ENCODE assay signal across 2 cellular contexts in the genomic region with DNA sequence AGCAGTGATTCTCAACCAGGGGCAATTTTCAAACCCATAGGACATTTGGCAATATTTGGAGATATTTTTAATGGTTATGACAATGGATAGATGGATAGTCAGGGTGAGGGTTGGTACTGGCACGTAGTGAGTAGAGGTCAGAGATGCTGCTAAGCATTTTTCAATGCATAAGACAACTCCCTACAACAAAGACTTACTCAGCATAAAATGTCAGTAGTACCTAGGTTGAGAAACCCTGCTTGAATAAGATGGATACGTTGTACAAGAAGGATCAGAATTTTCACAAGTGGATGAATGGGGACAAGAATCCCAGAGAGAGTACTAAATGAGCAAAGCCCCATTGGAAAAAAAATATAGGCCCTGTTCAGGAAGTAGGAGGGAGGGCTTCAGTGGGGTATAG.
TF ChIP-seq lines count a peak whose summit lies in the region.

No MANE protein-coding gene starts in this region.

TF ChIP-seq in HepG2, 621 proteins besides CTCF, POLR2A, EP300 and RAD21:
- no peak for TF ChIP-seq MLLT10 (CRISPR knock-in tag; IDR thresholded peaks at IDR 0.05)
- TF ChIP-seq ZMYM3 (CRISPR knock-in tag; IDR thresholded peaks at IDR 0.05) = no peak
- peak; percentile 59 to 82 for TF ChIP-seq MAFK (conservative IDR thresholded peaks at IDR 0.05 in 1 of 2, IDR thresholded peaks at IDR 0.05 in 1 of 2; ENCODE audit: low read length in 2 of 2)
- TF ChIP-seq ATF1 (CRISPR knock-in tag; IDR thresholded peaks at IDR 0.05) = no peak
- peak; percentile 59 for TF ChIP-seq MAFF (IDR thresholded peaks at IDR 0.05; ENCODE audit: low read depth, low read length)
- no peak for TF ChIP-seq CCDC6 (CRISPR knock-in tag; IDR thresholded peaks at IDR 0.05)
- TF ChIP-seq ZNF382 (CRISPR knock-in tag; IDR thresholded peaks at IDR 0.05; ENCODE audit: borderline replicate concordance) = no peak
- no peak for TF ChIP-seq MEF2D (CRISPR knock-in tag; IDR thresholded peaks at IDR 0.05)
- no peak for TF ChIP-seq SIN3A (IDR thresholded peaks at IDR 0.05; ENCODE audit: borderline replicate concordance, low read depth, low read length)
- no peak for TF ChIP-seq MED8 (CRISPR knock-in tag; IDR thresholded peaks at IDR 0.05; ENCODE audit: insufficient replicate concordance)
- TF ChIP-seq, protein P1, sequence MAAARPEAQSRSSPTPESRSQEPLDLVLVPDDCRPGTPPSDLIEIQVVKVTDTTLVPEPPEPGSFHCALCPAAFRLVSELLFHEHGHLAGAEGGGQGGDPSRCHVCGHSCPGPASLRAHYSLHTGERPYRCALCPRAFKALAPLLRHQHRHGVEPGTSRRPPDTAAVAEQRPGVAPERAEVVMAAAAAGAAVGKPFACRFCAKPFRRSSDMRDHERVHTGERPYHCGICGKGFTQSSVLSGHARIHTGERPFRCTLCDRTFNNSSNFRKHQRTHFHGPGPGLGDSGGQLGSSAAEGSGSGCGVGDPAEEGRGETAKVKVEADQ (CRISPR knock-in tag; IDR thresholded peaks at IDR 0.05; ENCODE audit: borderline replicate concordance) = no peak
- TF ChIP-seq, protein P2, sequence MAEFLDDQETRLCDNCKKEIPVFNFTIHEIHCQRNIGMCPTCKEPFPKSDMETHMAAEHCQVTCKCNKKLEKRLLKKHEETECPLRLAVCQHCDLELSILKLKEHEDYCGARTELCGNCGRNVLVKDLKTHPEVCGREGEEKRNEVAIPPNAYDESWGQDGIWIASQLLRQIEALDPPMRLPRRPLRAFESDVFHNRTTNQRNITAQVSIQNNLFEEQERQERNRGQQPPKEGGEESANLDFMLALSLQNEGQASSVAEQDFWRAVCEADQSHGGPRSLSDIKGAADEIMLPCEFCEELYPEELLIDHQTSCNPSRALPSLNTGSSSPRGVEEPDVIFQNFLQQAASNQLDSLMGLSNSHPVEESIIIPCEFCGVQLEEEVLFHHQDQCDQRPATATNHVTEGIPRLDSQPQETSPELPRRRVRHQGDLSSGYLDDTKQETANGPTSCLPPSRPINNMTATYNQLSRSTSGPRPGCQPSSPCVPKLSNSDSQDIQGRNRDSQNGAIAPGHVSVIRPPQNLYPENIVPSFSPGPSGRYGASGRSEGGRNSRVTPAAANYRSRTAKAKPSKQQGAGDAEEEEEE (CRISPR knock-in tag; IDR thresholded peaks at IDR 0.05; ENCODE audit: borderline replicate concordance) = no peak
- TF ChIP-seq ZNF619 (CRISPR knock-in tag; IDR thresholded peaks at IDR 0.05) = no peak
- TF ChIP-seq TGIF2 (CRISPR knock-in tag; IDR thresholded peaks at IDR 0.05) = no peak
- no peak for TF ChIP-seq ISL2 (CRISPR knock-in tag; IDR thresholded peaks at IDR 0.05)
- TF ChIP-seq PHF8 (CRISPR knock-in tag; IDR thresholded peaks at IDR 0.05) = no peak

TF ChIP-seq in K562, 482 proteins besides CTCF, POLR2A, EP300 and RAD21:
- TF ChIP-seq ZNF316 (IDR thresholded peaks at IDR 0.05) = peak; percentile 71
- TF ChIP-seq ZNF354B (CRISPR knock-in tag; IDR thresholded peaks at IDR 0.05) = no peak
- TF ChIP-seq MAFG (tag; conservative IDR thresholded peaks at IDR 0.05) = peak; percentile 27; the same call in 1 of the 2 replicates
- no peak for TF ChIP-seq RCOR1 (IDR thresholded peaks at IDR 0.05; ENCODE audit: borderline replicate concordance in 1 of 2, low read depth in 2 of 2, low read length in 2 of 2)
- peak; percentile 34; the same call in 1 of the 2 replicates for TF ChIP-seq C11orf30 (IDR thresholded peaks at IDR 0.05; ENCODE audit: low read depth)
